8 cellular contexts compared by ENCODE assay signal in genomic region chr16:15961060-15961511, GRCh38. TPM values are rescaled to one million over a fixed set of nuclear protein-coding genes. Genes with fewer than 3 reads are reported as not detected.
DNase-seq lines count a peak whose midpoint lies in the region; ATAC-seq and TF ChIP-seq lines count a peak whose summit lies in the region.

No MANE protein-coding gene starts in this region.

- in situ Hi-C loops in GM13976 (cut with MboI; ENCODE audit: low sequenced_read_pairs, unreplicated experiment), result no loop called here

- H3K9me3 Mint-ChIP-seq in activated CD4-positive, alpha-beta T cell treated with anti-CD3 and anti-CD28 coated beads, Interleukin-2, amount 10 ng/mL, durations not matched to agents 24 days and 14 days, result peaks cover 4% of the 10 kb centered on the region

- peak overlapping the region; percentile 68 for H3K4me3 Mint-ChIP-seq in activated CD4-positive, alpha-beta T cell treated with anti-CD3 and anti-CD28 coated beads, Interleukin-2, amount 10 ng/mL, durations not matched to agents 24 days and 14 days

- H3K4me3 ChIP-seq in fibroblast of pulmonary artery (replicated peaks; ENCODE audit: low read depth, low read length), result no peak overlapping the region

- intact Hi-C loops in activated CD4-positive, alpha-beta T cell treated with anti-CD3 and anti-CD28 coated beads, Interleukin-2, amount 10 ng/mL, durations not matched to agents 24 days and 14 days (cut with micrococcal nuclease), result loop anchor here (1.0 to 2.0 kb wide), 3 partner anchors 11 to 72 kb away; partner anchors contain the start of gene CEP20

- no peaks in the 10 kb centered on the region for H3K27me3 Mint-ChIP-seq in activated CD4-positive, alpha-beta T cell treated with anti-CD3 and anti-CD28 coated beads, Interleukin-2, amount 10 ng/mL, durations not matched to agents 24 days and 14 days

- TF ChIP-seq CTCF in GM13976 (IDR thresholded peaks at IDR 0.05; ENCODE audit: borderline replicate concordance, control extremely low read depth, extremely low read depth, insufficient read depth, missing control alignments) (no peak), fibroblast of pulmonary artery (IDR thresholded peaks at IDR 0.05; ENCODE audit: low read length, missing control alignments) (no peak)

- peaks cover 59% of the 10 kb centered on the region for H3K36me3 Mint-ChIP-seq in activated CD4-positive, alpha-beta T cell treated with anti-CD3 and anti-CD28 coated beads, Interleukin-2, amount 10 ng/mL, durations not matched to agents 24 days and 14 days (ENCODE audit: low read depth)

- H3K4me1 Mint-ChIP-seq in activated CD4-positive, alpha-beta T cell treated with anti-CD3 and anti-CD28 coated beads, Interleukin-2, amount 10 ng/mL, durations not matched to agents 24 days and 14 days, result peaks cover 60% of the 10 kb centered on the region

- peak overlapping the region; percentile 96 for H3K27ac Mint-ChIP-seq in activated CD4-positive, alpha-beta T cell treated with anti-CD3 and anti-CD28 coated beads, Interleukin-2, amount 10 ng/mL, durations not matched to agents 24 days and 14 days

- ATAC-seq in HG02938 (IDR thresholded peaks at IDR 0.05; ENCODE audit: unreplicated experiment), result peak; percentile 72

- DNase-seq in GM13976 (ENCODE audit: low spot score) (peak; percentile 77), fibroblast of pulmonary artery (ENCODE audit: low read depth) (peak; percentile 31), GOT3 (lab: John Stamatoyannopoulos, UW) (no peak), NCI-H146 treated with DMSO at 0.1 percent for 48 hours (lab: John Stamatoyannopoulos, UW; ENCODE audit: unreplicated experiment) (no peak), NCI-H345 treated with DMSO at 0.1 percent for 48 hours (lab: John Stamatoyannopoulos, UW; ENCODE audit: unreplicated experiment) (no peak)
- DNase-seq in activated CD4-positive, alpha-beta T cell treated with anti-CD3 and anti-CD28 coated beads, Interleukin-2, amount 10 ng/mL, durations not matched to agents 24 days and 14 days, result peak; percentile 94
- DNase-seq in stimulated activated naive CD4-positive, alpha-beta T cell treated with Interleukin-2 at 50 U/mL for 16 hours (lab: John Stamatoyannopoulos, UW), result peak; percentile 72

RNA-seq across cellular contexts. Expression of gene ABCC1, which starts 11.7 kb away (rescaled TPM):
- 92.2 and 93.5 TPM in 2 replicates for total RNA-seq in activated CD4-positive, alpha-beta T cell treated with anti-CD3 and anti-CD28 coated beads, Interleukin-2, amount 10 ng/mL, durations not matched to agents 24 days and 14 days

Comparison
In these comparisons a context has a peak if more than half of its experiments do, and no peak if none do; other contexts are left out.
1. DNase-seq: peak in GM13976 (single experiment), activated CD4-positive, alpha-beta T cell treated with anti-CD3 and anti-CD28 coated beads, Interleukin-2, amount 10 ng/mL, durations not matched to agents 24 days and 14 days (single experiment), fibroblast of pulmonary artery (single experiment) and stimulated activated naive CD4-positive, alpha-beta T cell treated with Interleukin-2 at 50 U/mL for 16 hours (single experiment); none in GOT3 (single experiment), NCI-H146 treated with DMSO at 0.1 percent for 48 hours (single experiment) and NCI-H345 treated with DMSO at 0.1 percent for 48 hours (single experiment).